ENCODE assay signal across 3 cellular contexts in genomic region chr11:18233912-18234311, GRCh38.
TF ChIP-seq lines count a peak whose summit lies in the region.

No MANE protein-coding gene starts in this region.

TF ChIP-seq in HEK293, 187 proteins besides CTCF, POLR2A, EP300 and RAD21:
- TF ChIP-seq ZNF146 (tag by site-specific recombination; IDR thresholded peaks at IDR 0.05): peak; percentile 67; the same call in 1 of the 2 replicates
- TF ChIP-seq, protein P1, sequence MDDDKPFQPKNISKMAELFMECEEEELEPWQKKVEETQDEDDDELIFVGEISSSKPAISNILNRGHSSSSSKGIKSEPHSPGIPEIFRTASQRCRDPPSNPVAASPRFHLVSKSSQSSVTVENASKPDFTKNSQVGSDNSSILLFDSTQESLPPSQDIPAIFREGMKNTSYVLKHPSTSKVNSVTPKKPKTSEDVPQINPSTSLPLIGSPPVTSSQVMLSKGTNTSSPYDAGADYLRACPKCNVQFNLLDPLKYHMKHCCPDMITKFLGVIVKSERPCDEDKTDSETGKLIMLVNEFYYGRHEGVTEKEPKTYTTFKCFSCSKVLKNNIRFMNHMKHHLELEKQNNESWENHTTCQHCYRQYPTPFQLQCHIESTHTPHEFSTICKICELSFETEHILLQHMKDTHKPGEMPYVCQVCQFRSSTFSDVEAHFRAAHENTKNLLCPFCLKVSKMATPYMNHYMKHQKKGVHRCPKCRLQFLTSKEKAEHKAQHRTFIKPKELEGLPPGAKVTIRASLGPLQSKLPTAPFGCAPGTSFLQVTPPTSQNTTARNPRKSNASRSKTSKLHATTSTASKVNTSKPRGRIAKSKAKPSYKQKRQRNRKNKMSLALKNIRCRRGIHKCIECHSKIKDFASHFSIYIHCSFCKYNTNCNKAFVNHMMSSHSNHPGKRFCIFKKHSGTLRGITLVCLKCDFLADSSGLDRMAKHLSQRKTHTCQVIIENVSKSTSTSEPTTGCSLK (tag by site-specific recombination; IDR thresholded peaks at IDR 0.05): no peak
- TF ChIP-seq ZNF776 (tag by site-specific recombination; IDR thresholded peaks at IDR 0.05; ENCODE audit: borderline replicate concordance): no peak
- TF ChIP-seq ZNF433 (tag by site-specific recombination; IDR thresholded peaks at IDR 0.05; ENCODE audit: low read depth): no peak
- TF ChIP-seq ZNF670 (tag by site-specific recombination; IDR thresholded peaks at IDR 0.05; ENCODE audit: low read depth): no peak
- TF ChIP-seq PATZ1 (tag by site-specific recombination; IDR thresholded peaks at IDR 0.05): no peak
- TF ChIP-seq KLF8 (tag by site-specific recombination; IDR thresholded peaks at IDR 0.05): no peak
- no peak for TF ChIP-seq ZIC2 (tag by site-specific recombination; IDR thresholded peaks at IDR 0.05)

TF ChIP-seq in K562, 482 proteins besides CTCF, POLR2A, EP300 and RAD21:
- TF ChIP-seq MED1 (CRISPR knock-in tag; IDR thresholded peaks at IDR 0.05; ENCODE audit: borderline replicate concordance): no peak
- no peak for TF ChIP-seq SIRT6 (IDR thresholded peaks at IDR 0.05; ENCODE audit: low read depth, low read length)
- TF ChIP-seq MXI1 (IDR thresholded peaks at IDR 0.05; ENCODE audit: low read depth, low read length): no peak
- TF ChIP-seq ETV5 (CRISPR knock-in tag; IDR thresholded peaks at IDR 0.05; ENCODE audit: low read depth): no peak
- peak; percentile 43 for TF ChIP-seq RBM25 (IDR thresholded peaks at IDR 0.05; ENCODE audit: low read depth, low read length, severe bottlenecking)
- no peak for TF ChIP-seq SUPT5H (IDR thresholded peaks at IDR 0.05)
- no peak for TF ChIP-seq ZNF445 (CRISPR knock-in tag; IDR thresholded peaks at IDR 0.05; ENCODE audit: low read depth)
- peak; percentile 66 for TF ChIP-seq ZNF146 (CRISPR knock-in tag; IDR thresholded peaks at IDR 0.05; ENCODE audit: unreplicated experiment)
- TF ChIP-seq RBM15 (IDR thresholded peaks at IDR 0.05; ENCODE audit: insufficient read depth, low read length): no peak
- TF ChIP-seq TAF7 (tag; IDR thresholded peaks at IDR 0.05): no peak
- TF ChIP-seq ZNF609 (CRISPR knock-in tag; IDR thresholded peaks at IDR 0.05; ENCODE audit: borderline replicate concordance): no peak
- TF ChIP-seq ZNF134 (CRISPR knock-in tag; conservative IDR thresholded peaks at IDR 0.05): no peak
- TF ChIP-seq ZNF766 (CRISPR knock-in tag; conservative IDR thresholded peaks at IDR 0.05): no peak
- no peak for TF ChIP-seq KAT8 (IDR thresholded peaks at IDR 0.05; ENCODE audit: low read depth)
- TF ChIP-seq, protein P2, sequence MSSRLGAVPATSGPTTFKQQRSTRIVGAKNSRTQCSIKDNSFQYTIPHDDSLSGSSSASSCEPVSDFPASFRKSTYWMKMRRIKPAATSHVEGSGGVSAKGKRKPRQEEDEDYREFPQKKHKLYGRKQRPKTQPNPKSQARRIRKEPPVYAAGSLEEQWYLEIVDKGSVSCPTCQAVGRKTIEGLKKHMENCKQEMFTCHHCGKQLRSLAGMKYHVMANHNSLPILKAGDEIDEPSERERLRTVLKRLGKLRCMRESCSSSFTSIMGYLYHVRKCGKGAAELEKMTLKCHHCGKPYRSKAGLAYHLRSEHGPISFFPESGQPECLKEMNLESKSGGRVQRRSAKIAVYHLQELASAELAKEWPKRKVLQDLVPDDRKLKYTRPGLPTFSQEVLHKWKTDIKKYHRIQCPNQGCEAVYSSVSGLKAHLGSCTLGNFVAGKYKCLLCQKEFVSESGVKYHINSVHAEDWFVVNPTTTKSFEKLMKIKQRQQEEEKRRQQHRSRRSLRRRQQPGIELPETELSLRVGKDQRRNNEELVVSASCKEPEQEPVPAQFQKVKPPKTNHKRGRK (tag; IDR thresholded peaks at IDR 0.05): no peak
- TF ChIP-seq, protein P3, sequence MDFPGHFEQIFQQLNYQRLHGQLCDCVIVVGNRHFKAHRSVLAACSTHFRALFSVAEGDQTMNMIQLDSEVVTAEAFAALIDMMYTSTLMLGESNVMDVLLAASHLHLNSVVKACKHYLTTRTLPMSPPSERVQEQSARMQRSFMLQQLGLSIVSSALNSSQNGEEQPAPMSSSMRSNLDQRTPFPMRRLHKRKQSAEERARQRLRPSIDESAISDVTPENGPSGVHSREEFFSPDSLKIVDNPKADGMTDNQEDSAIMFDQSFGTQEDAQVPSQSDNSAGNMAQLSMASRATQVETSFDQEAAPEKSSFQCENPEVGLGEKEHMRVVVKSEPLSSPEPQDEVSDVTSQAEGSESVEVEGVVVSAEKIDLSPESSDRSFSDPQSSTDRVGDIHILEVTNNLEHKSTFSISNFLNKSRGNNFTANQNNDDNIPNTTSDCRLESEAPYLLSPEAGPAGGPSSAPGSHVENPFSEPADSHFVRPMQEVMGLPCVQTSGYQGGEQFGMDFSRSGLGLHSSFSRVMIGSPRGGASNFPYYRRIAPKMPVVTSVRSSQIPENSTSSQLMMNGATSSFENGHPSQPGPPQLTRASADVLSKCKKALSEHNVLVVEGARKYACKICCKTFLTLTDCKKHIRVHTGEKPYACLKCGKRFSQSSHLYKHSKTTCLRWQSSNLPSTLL (IDR thresholded peaks at IDR 0.05): no peak
- no peak for TF ChIP-seq GATAD2B (IDR thresholded peaks at IDR 0.05; ENCODE audit: borderline replicate concordance)
- 0 out of 2 replicates have a peak, but pooled peaks have one; percentile 9 for TF ChIP-seq CEBPB (tag; IDR thresholded peaks at IDR 0.05)
- no peak for TF ChIP-seq ILF3 (IDR thresholded peaks at IDR 0.05; ENCODE audit: borderline replicate concordance)

TF ChIP-seq in liver, 16 proteins besides CTCF, POLR2A, EP300 and RAD21:
- TF ChIP-seq SP1 (IDR thresholded peaks at IDR 0.05): no peak
